5 cellular contexts compared by ENCODE assay signal in genomic region chr3:41675102-41675501, GRCh38.
A peak's percentile ranks its signal among the peaks of the same experiment; 100 is the strongest.
DNase-seq lines count a peak whose midpoint lies in the region; ATAC-seq and TF ChIP-seq lines count a peak whose summit lies in the region.
"Not testable (repeated sequence)": the region's sequence is repeated elsewhere in the genome, so short reads cannot be mapped to it uniquely, and the experiment has no call there.

No MANE protein-coding gene starts in this region.

- not testable (repeated sequence) for H3K4me3 ChIP-seq in mucosa of descending colon

- TF ChIP-seq CTCF in mucosa of descending colon (IDR thresholded peaks at IDR 0.05) = not testable (repeated sequence)

- intact Hi-C loops in mucosa of descending colon (cut with DNase I, micrococcal nuclease) = not testable (repeated sequence)

- not testable (repeated sequence) for H3K36me3 ChIP-seq in mucosa of descending colon (ENCODE audit: low read depth)

- H3K27ac ChIP-seq in epithelial cell of prostate = peak overlapping the region; percentile 4

- H3K9me3 ChIP-seq in mucosa of descending colon = not testable (repeated sequence)

- peak; percentile 71 for ATAC-seq in mucosa of descending colon

- H3K4me1 ChIP-seq in mucosa of descending colon (ENCODE audit: low read depth) = not testable (repeated sequence)

- peak; percentile 24 for DNase-seq in NCI-H226
- DNase-seq in amniotic epithelial cell (ENCODE audit: low read depth) = peak; percentile 25
- not testable (repeated sequence) for DNase-seq in epithelial cell of prostate (ENCODE audit: low read depth, low spot score); mucosa of descending colon
- DNase-seq in glomerular visceral epithelial cell (ENCODE audit: extremely low spot score) = peak; percentile 7
